Comparison of ENCODE assay signal across 8 cellular contexts in genomic region chr5:138464388-138465287, GRCh38. TPM values are rescaled to one million over a fixed set of nuclear protein-coding genes. Genes with fewer than 3 reads are reported as not detected.
A peak's percentile ranks its signal among the peaks of the same experiment; 100 is the strongest.
DNase-seq lines count a peak whose midpoint lies in the region; ATAC-seq, FAIRE-seq and TF ChIP-seq lines count a peak whose summit lies in the region.

No MANE protein-coding gene starts in this region.

- peak; percentile 98 for DNase-seq in BE2C
- peak; percentile 87 for DNase-seq in GM19239 (ENCODE audit: insufficient read length, low spot score)
- peak; percentile 95 for DNase-seq in NCI-H510A (lab: John Stamatoyannopoulos, UW)
- DNase-seq in activated CD4-positive, alpha-beta T cell treated with anti-CD3 and anti-CD28 coated beads for 24 hours (ENCODE audit: low read depth in 2 of 2), result peak; percentile 88 to 97
- peak; percentile 98 for DNase-seq in chondrocyte (ENCODE audit: low spot score)
- DNase-seq in kidney epithelial cell (ENCODE audit: low read depth), result peak; percentile 88
- DNase-seq in stimulated activated CD4-positive, alpha-beta T cell treated with anti-CD3 and anti-CD28 coated beads, Interleukin-15, amount 100 ng/mL, for 24 hours, result peak; percentile 96

- no peak for FAIRE-seq in GM19239 (lab: Jason Lieb, UNC)

- H3K9me3 ChIP-seq in BE2C, result no peaks in the 10 kb centered on the region

- H3K27ac Mint-ChIP-seq in chondrocyte (ENCODE audit: unreplicated experiment), result peak overlapping the region; percentile 96

- H3K27me3 Mint-ChIP-seq in chondrocyte (ENCODE audit: low read depth), result no peaks in the 10 kb centered on the region

- H3K36me3 ChIP-seq in BE2C, result peaks cover 18% of the 10 kb centered on the region
- H3K36me3 ChIP-seq in kidney epithelial cell (ENCODE audit: control insufficient read depth, insufficient read depth, low read length), result peaks cover 3% of the 10 kb centered on the region

- no peaks in the 10 kb centered on the region for H3K9me3 Mint-ChIP-seq in chondrocyte (ENCODE audit: low read depth)

- peaks cover 19% of the 10 kb centered on the region for H3K36me3 Mint-ChIP-seq in chondrocyte (ENCODE audit: low read depth)

- H3K4me1 Mint-ChIP-seq in chondrocyte (ENCODE audit: low read depth), result peaks cover 37% of the 10 kb centered on the region

- peak overlapping the region; percentile 97 for H3K4me3 ChIP-seq in BE2C (ENCODE audit: low read depth, low read length)
- H3K4me3 ChIP-seq in kidney epithelial cell (ENCODE audit: low read depth, low read length), result peak overlapping the region; percentile 73

- TF ChIP-seq CTCF in BE2C (IDR thresholded peaks at IDR 0.05; ENCODE audit: low read depth, low read length) (no peak), chondrocyte (IDR thresholded peaks at IDR 0.05) (peak; percentile 80), kidney epithelial cell (IDR thresholded peaks at IDR 0.05; ENCODE audit: insufficient read depth, low read length, poor library complexity, severe bottlenecking) (no peak)

- no peaks in the 10 kb centered on the region for H3K4me1 ChIP-seq in BE2C

- H3K4me3 Mint-ChIP-seq in chondrocyte (ENCODE audit: unreplicated experiment), result peak overlapping the region; percentile 79

- ATAC-seq in HG03442 (IDR thresholded peaks at IDR 0.05; ENCODE audit: unreplicated experiment), result peak; percentile 71

- H3K27me3 ChIP-seq in BE2C, result peaks cover 2% of the 10 kb centered on the region; the same call in 1 of the 2 replicates
- no peaks in the 10 kb centered on the region for H3K27me3 ChIP-seq in kidney epithelial cell (ENCODE audit: control insufficient read depth, insufficient read depth, low read length)

RNA-seq across cellular contexts. Expression of gene EGR1, which starts 0.6 kb away (rescaled TPM):
- 12.0 TPM for polyA plus RNA-seq in BE2C (2012; ENCODE audit: insufficient read depth, insufficient read length, low read depth)
- total RNA-seq in chondrocyte (47.6 to 103 TPM (median 82.5 TPM) in 3 replicates), kidney epithelial cell (2.0 and 4.1 TPM in 2 replicates)

RNA-seq across cellular contexts. Expression of gene REEP2, which starts 25.8 kb away (rescaled TPM):
- 98.2 TPM for polyA plus RNA-seq in BE2C (2012; ENCODE audit: insufficient read depth, insufficient read length, low read depth)
- total RNA-seq in chondrocyte, result 30.2 to 35.1 TPM (median 34.6 TPM) in 3 replicates
- total RNA-seq in kidney epithelial cell, result 34.7 and 40.2 TPM in 2 replicates

Comparison
In these comparisons a context has a peak if more than half of its experiments do, and no peak if none do; other contexts are left out.
1. Peak in every context shown above with its lines: DNase-seq, ATAC-seq and H3K4me3 ChIP-seq.